In genomic region chr18:11992096-11992785, GRCh38 we compare ENCODE assay signal across 1 cellular context.
TF ChIP-seq lines count a peak whose summit lies in the region.

No MANE protein-coding gene starts in this region.

TF ChIP-seq in K562, 482 proteins besides CTCF, POLR2A, EP300 and RAD21 (continued from another document):
- no peak for TF ChIP-seq CLOCK (CRISPR knock-in tag; IDR thresholded peaks at IDR 0.05; ENCODE audit: borderline replicate concordance)
- TF ChIP-seq TBP (optimal IDR thresholded peaks at IDR 0.05; ENCODE audit: low read depth, low read length), result no peak
- no peak for TF ChIP-seq CCAR2 (IDR thresholded peaks at IDR 0.05; ENCODE audit: low read depth, low read length)
- TF ChIP-seq XRCC4 (IDR thresholded peaks at IDR 0.05; ENCODE audit: extremely low read depth, insufficient read depth, insufficient read length), result no peak
- no peak for TF ChIP-seq ZNF347 (CRISPR knock-in tag; IDR thresholded peaks at IDR 0.05; ENCODE audit: low read depth)
- no peak for TF ChIP-seq FOXP4 (CRISPR knock-in tag; IDR thresholded peaks at IDR 0.05; ENCODE audit: borderline replicate concordance)
- TF ChIP-seq ZNF639 (CRISPR knock-in tag; conservative IDR thresholded peaks at IDR 0.05 in 1 of 2, IDR thresholded peaks at IDR 0.05 in 1 of 2), result no peak
- TF ChIP-seq ZNF23 (CRISPR knock-in tag; IDR thresholded peaks at IDR 0.05), result no peak
- TF ChIP-seq MNT (conservative IDR thresholded peaks at IDR 0.05), result no peak
- TF ChIP-seq TFAP4 (CRISPR knock-in tag; IDR thresholded peaks at IDR 0.05; ENCODE audit: borderline replicate concordance), result no peak
- TF ChIP-seq MAFF (IDR thresholded peaks at IDR 0.05; ENCODE audit: low read length), result no peak
- no peak for TF ChIP-seq MCM3 (IDR thresholded peaks at IDR 0.05)
- no peak for TF ChIP-seq CREB1 (IDR thresholded peaks at IDR 0.05)
- TF ChIP-seq CREB1 (CRISPR knock-in tag; IDR thresholded peaks at IDR 0.05), result no peak
- TF ChIP-seq ZNF766 (CRISPR knock-in tag; conservative IDR thresholded peaks at IDR 0.05), result no peak
